Comparison of ENCODE assay signal across 23 cellular contexts in the genomic region with DNA sequence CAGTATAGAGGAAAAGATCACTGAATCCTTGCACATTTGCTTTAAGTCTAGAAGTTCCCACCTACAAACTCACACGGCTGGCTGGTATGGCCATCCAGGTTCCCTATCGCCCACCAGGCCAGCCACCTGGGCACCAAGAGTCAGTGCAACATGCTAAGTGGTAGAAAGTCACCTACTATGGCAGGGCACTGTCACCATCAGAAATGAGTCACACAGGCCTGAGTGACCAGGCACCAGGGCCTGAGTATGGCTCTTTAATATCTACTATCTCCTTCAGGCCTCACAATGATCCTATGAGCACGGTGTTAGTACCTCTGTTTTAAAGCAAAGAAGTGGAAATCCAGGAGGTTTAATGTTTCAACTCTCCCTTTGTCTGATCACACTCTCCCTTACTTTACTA.
DNase-seq lines count a peak whose midpoint lies in the region; ATAC-seq and TF ChIP-seq lines count a peak whose summit lies in the region.
"Had no signal": no experiment of that assay in that cellular context is flagged by ENCODE, and none has a peak within 500 bp of the region (broad histone marks: within the 10 kb centered on the region; RNA-seq: fewer than 3 reads in every experiment).

No MANE protein-coding gene starts in this region.

- H3K4me1 Mint-ChIP-seq in stimulated activated naive CD8-positive, alpha-beta T cell treated with anti-CD3 and anti-CD28 coated beads, Interleukin-15, Interleukin-2, amounts not matched to agents 100 ng/mL and 50 ng/mL, for 24 hours (ENCODE audit: low read depth): no peaks in the 10 kb centered on the region
- H3K4me1 Mint-ChIP-seq in stimulated activated naive CD8-positive, alpha-beta T cell treated with anti-CD3 and anti-CD28 coated beads, Interleukin-15, amount 100 ng/mL, for 72 hours: no peaks in the 10 kb centered on the region
- H3K4me1 Mint-ChIP-seq: B cell had no signal

- no peaks in the 10 kb centered on the region for H3K9me3 Mint-ChIP-seq in stimulated activated naive CD8-positive, alpha-beta T cell treated with anti-CD3 and anti-CD28 coated beads, Interleukin-15, Interleukin-2, amounts not matched to agents 100 ng/mL and 50 ng/mL, for 24 hours
- H3K9me3 Mint-ChIP-seq in stimulated activated naive CD8-positive, alpha-beta T cell treated with anti-CD3 and anti-CD28 coated beads, Interleukin-15, amount 100 ng/mL, for 72 hours: no peaks in the 10 kb centered on the region

- peaks cover 72% of the 10 kb centered on the region for H3K36me3 Mint-ChIP-seq in stimulated activated naive CD8-positive, alpha-beta T cell treated with anti-CD3 and anti-CD28 coated beads, Interleukin-15, Interleukin-2, amounts not matched to agents 100 ng/mL and 50 ng/mL, for 24 hours (ENCODE audit: low read depth)

- no peak overlapping the region for H3K4me3 Mint-ChIP-seq in stimulated activated naive CD8-positive, alpha-beta T cell treated with anti-CD3 and anti-CD28 coated beads, Interleukin-15, Interleukin-2, amounts not matched to agents 100 ng/mL and 50 ng/mL, for 24 hours
- H3K4me3 Mint-ChIP-seq in stimulated activated naive CD8-positive, alpha-beta T cell treated with anti-CD3 and anti-CD28 coated beads, Interleukin-15, amount 100 ng/mL, for 72 hours: no peak overlapping the region
- H3K4me3 Mint-ChIP-seq: B cell had no signal

- peak overlapping the region; percentile 51 for H3K27ac Mint-ChIP-seq in stimulated activated naive CD8-positive, alpha-beta T cell treated with anti-CD3 and anti-CD28 coated beads, Interleukin-15, Interleukin-2, amounts not matched to agents 100 ng/mL and 50 ng/mL, for 24 hours
- no peak overlapping the region for H3K27ac Mint-ChIP-seq in stimulated activated naive CD8-positive, alpha-beta T cell treated with anti-CD3 and anti-CD28 coated beads, Interleukin-15, amount 100 ng/mL, for 72 hours
- H3K27ac Mint-ChIP-seq: B cell had no signal

- no peak for ATAC-seq in stimulated activated naive CD8-positive, alpha-beta T cell treated with anti-CD3 and anti-CD28 coated beads, Interleukin-15, amount 100 ng/mL, for 72 hours
- peak; percentile 61 for ATAC-seq in esophagus mucosa
- ATAC-seq in omental fat pad (ENCODE audit: low FRiP score): peak; percentile 13
- no peak for ATAC-seq in HG03432 (IDR thresholded peaks at IDR 0.05; ENCODE audit: unreplicated experiment)
- ATAC-seq in GM21737 (IDR thresholded peaks at IDR 0.05; ENCODE audit: unreplicated experiment): no peak
- no peak for ATAC-seq in GM18511 (IDR thresholded peaks at IDR 0.05; ENCODE audit: unreplicated experiment)
- ATAC-seq: K562 had no signal

- H3K27me3 Mint-ChIP-seq in stimulated activated naive CD8-positive, alpha-beta T cell treated with anti-CD3 and anti-CD28 coated beads, Interleukin-15, Interleukin-2, amounts not matched to agents 100 ng/mL and 50 ng/mL, for 24 hours: no peaks in the 10 kb centered on the region
- no peaks in the 10 kb centered on the region for H3K27me3 Mint-ChIP-seq in stimulated activated naive CD8-positive, alpha-beta T cell treated with anti-CD3 and anti-CD28 coated beads, Interleukin-15, amount 100 ng/mL, for 72 hours
- H3K27me3 Mint-ChIP-seq: B cell had no signal

- no peak for TF ChIP-seq CTCF in omental fat pad (IDR thresholded peaks at IDR 0.05)

- DNase-seq in stimulated activated naive CD8-positive, alpha-beta T cell treated with anti-CD3 and anti-CD28 coated beads, Interleukin-15, amount 100 ng/mL, for 72 hours: no peak
- DNase-seq in omental fat pad (ENCODE audit: low spot score) (no peak), NCI-H146 treated with DMSO at 0.1 percent for 48 hours (lab: John Stamatoyannopoulos, UW; ENCODE audit: unreplicated experiment) (no peak)
- DNase-seq: DMS153, DND-41, GM23248, H7, Kasumi-1, NCI-H1092 treated with DMSO at 0.1 percent for 48 hours, NCI-H1436, NCI-H2029, NCI-H2227 treated with DMSO at 0.1 percent for 48 hours, NCI-H510A, NCI-H69, Peyer's patch, SHP77 treated with DMSO at 0.1 percent for 48 hours had no signal

Comparison
In these comparisons a context has a peak if more than half of its experiments do, and no peak if none do; other contexts are left out.
1. ATAC-seq: peak in esophagus mucosa (single experiment) and omental fat pad (single experiment); none in stimulated activated naive CD8-positive, alpha-beta T cell treated with anti-CD3 and anti-CD28 coated beads, Interleukin-15, amount 100 ng/mL, for 72 hours (single experiment), HG03432 (single experiment), GM21737 (single experiment) and GM18511 (single experiment).